10 cellular contexts compared by ENCODE assay signal in the genomic region with DNA sequence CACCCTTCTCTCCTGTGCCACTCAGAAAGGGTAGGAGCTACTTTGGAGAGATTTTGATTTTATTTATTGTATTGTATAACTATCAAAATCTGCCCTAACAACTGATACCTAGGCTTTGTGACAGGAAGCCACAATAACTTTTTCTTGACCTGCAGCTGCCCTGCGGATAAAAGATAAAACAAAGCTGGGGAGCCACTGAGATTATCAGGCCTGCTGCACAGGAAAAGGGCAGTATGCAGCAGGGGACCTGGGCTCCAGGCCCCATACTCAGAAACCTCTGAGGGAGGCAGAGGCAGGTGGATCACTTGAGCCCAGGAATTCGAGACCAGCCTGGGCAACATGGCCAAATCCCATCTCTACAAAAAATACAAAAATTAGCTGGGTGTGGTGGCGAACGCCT. TPM values are rescaled to one million over a fixed set of nuclear protein-coding genes. Genes with fewer than 3 reads are reported as not detected.
DNase-seq lines count a peak whose midpoint lies in the region; ATAC-seq and TF ChIP-seq lines count a peak whose summit lies in the region.
"Had no signal": no experiment of that assay in that cellular context is flagged by ENCODE, and none has a peak within 500 bp of the region (broad histone marks: within the 10 kb centered on the region; RNA-seq: fewer than 3 reads in every experiment).

No MANE protein-coding gene starts in this region.

- intact Hi-C loops in Right ventricle myocardium inferior (cut with DNase I) (no loop called here), colonic mucosa (cut with DNase I) (no loop called here), vagina (cut with DNase I) (no loop called here)

- H3K27me3 Mint-ChIP-seq in nephron (ENCODE audit: low read depth) = peaks cover 2% of the 10 kb centered on the region

- no peaks in the 10 kb centered on the region for H3K9me3 ChIP-seq in right atrium auricular region
- no peaks in the 10 kb centered on the region for H3K9me3 ChIP-seq in colonic mucosa
- H3K9me3 ChIP-seq in vagina = no peaks in the 10 kb centered on the region

- no peak for DNase-seq in right atrium auricular region (ENCODE audit: low spot score)
- DNase-seq in Right ventricle myocardium inferior (ENCODE audit: missing footprints) = no peak
- no peak for DNase-seq in colonic mucosa
- no peak for DNase-seq in vagina (ENCODE audit: extremely low spot score in 2 of 2)
- DNase-seq in NK-92 (lab: John Stamatoyannopoulos, UW; ENCODE audit: unreplicated experiment) = no peak
- DNase-seq: effector memory CD4-positive, alpha-beta T cell; midbrain had no signal

- H3K9ac ChIP-seq in colonic mucosa (ENCODE audit: low read depth in 2 of 2, low read length in 2 of 2) = no peak overlapping the region

- peaks cover 50% of the 10 kb centered on the region for H3K4me1 Mint-ChIP-seq in nephron

- no peaks in the 10 kb centered on the region for H3K9me3 Mint-ChIP-seq in nephron

- H3K27ac ChIP-seq in right atrium auricular region = peak overlapping the region; percentile 97 to 99
- peak overlapping the region; percentile 85 for H3K27ac ChIP-seq in colonic mucosa
- peak overlapping the region; percentile 99 for H3K27ac ChIP-seq in vagina

- TF ChIP-seq CTCF in right atrium auricular region (IDR thresholded peaks at IDR 0.05) = no peak
- no peak for TF ChIP-seq CTCF in colonic mucosa (IDR thresholded peaks at IDR 0.05)
- no peak for TF ChIP-seq CTCF in nephron (IDR thresholded peaks at IDR 0.05; ENCODE audit: unreplicated experiment in 3 of 3)
- TF ChIP-seq CTCF in vagina (IDR thresholded peaks at IDR 0.05) = no peak

- peak overlapping the region; percentile 84 to 88 (median 86) for H3K4me3 Mint-ChIP-seq in nephron

- no peak for TF ChIP-seq POLR2A in vagina (IDR thresholded peaks at IDR 0.05)

- H3K4me3 ChIP-seq in right atrium auricular region (peak overlapping the region in 1 of 2 donors; percentile 85), colonic mucosa (no peak overlapping the region), vagina (peak overlapping the region; percentile 48 to 88)

- H3K4me1 ChIP-seq in right atrium auricular region (peaks cover 0 to 43% of the 10 kb centered on the region in 2 donors), colonic mucosa (peaks cover 6% of the 10 kb centered on the region), vagina (peaks cover 59% of the 10 kb centered on the region)

- H3K27me3 ChIP-seq in right atrium auricular region (no peaks in the 10 kb centered on the region), colonic mucosa (no peaks in the 10 kb centered on the region), vagina (no peaks in the 10 kb centered on the region)

- no peak for ATAC-seq in Right ventricle myocardium inferior
- ATAC-seq in HG03571 (IDR thresholded peaks at IDR 0.05; ENCODE audit: unreplicated experiment) = no peak
- no peak for ATAC-seq in HG03097 (IDR thresholded peaks at IDR 0.05; ENCODE audit: low FRiP score, unreplicated experiment)

- H3K36me3 ChIP-seq in right atrium auricular region = no peaks in the 10 kb centered on the region
- no peaks in the 10 kb centered on the region for H3K36me3 ChIP-seq in colonic mucosa
- peaks cover 0 to 4% of the 10 kb centered on the region in 2 donors for H3K36me3 ChIP-seq in vagina

- H3K36me3 Mint-ChIP-seq in nephron (ENCODE audit: low read depth) = peaks cover 6% of the 10 kb centered on the region

- peak overlapping the region; percentile 89 to 96 (median 95) for H3K27ac Mint-ChIP-seq in nephron

RNA-seq across cellular contexts. Expression of gene SNX21, which starts 1.0 kb away (rescaled TPM):
- total RNA-seq in right atrium auricular region (10 to 100 TPM; 43.5 to 54.7 TPM), Right ventricle myocardium inferior (22.5 TPM), colonic mucosa (10 to 100 TPM; 11.2 to 12.6 TPM), vagina (145 TPM)

RNA-seq across cellular contexts. Expression of gene TNNC2, which starts 5.5 kb away (rescaled TPM):
- total RNA-seq in right atrium auricular region (under 1 TPM in 1 of 2 donors, not detected in 1; 0.51 TPM), Right ventricle myocardium inferior (not detected), colonic mucosa (1 to 10 TPM; 2.9 to 3.8 TPM), vagina (not detected)

RNA-seq across cellular contexts. Expression of gene UBE2C, which starts 20.2 kb away (rescaled TPM):
- total RNA-seq in right atrium auricular region (1 to 10 TPM; 1.4 to 4.9 TPM), Right ventricle myocardium inferior (1.7 TPM), colonic mucosa (100 to 1,000 TPM in 1 of 2 donors, 10 to 100 TPM in 1; 23.7 to 117 TPM), vagina (7.6 TPM)

RNA-seq across cellular contexts. Expression of gene ACOT8, which starts 24.6 kb away (rescaled TPM):
- total RNA-seq in right atrium auricular region (10 to 100 TPM; 39.9 to 40.9 TPM), Right ventricle myocardium inferior (29.4 TPM), colonic mucosa (10 to 100 TPM; 49.8 to 58.5 TPM), vagina (50.6 TPM)

RNA-seq across cellular contexts. Expression of gene ZSWIM3, which starts 24.8 kb away (rescaled TPM):
- total RNA-seq in right atrium auricular region = 1 to 10 TPM; 2.4 to 3.7 TPM
- total RNA-seq in Right ventricle myocardium inferior = 2.1 TPM
- total RNA-seq in colonic mucosa = 1 to 10 TPM; 4.6 to 5.2 TPM
- 2.9 TPM for total RNA-seq in vagina
